1 cellular context compared by ENCODE assay signal in genomic region chr10:11986593-11987216, GRCh38.
TF ChIP-seq lines count a peak whose summit lies in the region.

No MANE protein-coding gene starts in this region.

TF ChIP-seq in liver, 16 proteins besides CTCF, POLR2A, EP300 and RAD21 (continued from another document):
- peak; percentile 49 to 58 for TF ChIP-seq RXRA (IDR thresholded peaks at IDR 0.05)
- peak; percentile 45 to 77 for TF ChIP-seq EGR1 (IDR thresholded peaks at IDR 0.05; ENCODE audit: low read depth in 2 of 2)
- no peak for TF ChIP-seq TAF1 (conservative IDR thresholded peaks at IDR 0.05)
- TF ChIP-seq HNF4G (IDR thresholded peaks at IDR 0.05): no peak
- peak; percentile 97 for TF ChIP-seq FOXA2 (IDR thresholded peaks at IDR 0.05)
- peak; percentile 16 for TF ChIP-seq YY1 (IDR thresholded peaks at IDR 0.05)
- no peak for TF ChIP-seq NR2F2 (IDR thresholded peaks at IDR 0.05)
